In genomic region chr17:10754109-10754508, GRCh38 we compare ENCODE assay signal across 1 cellular context.
TF ChIP-seq lines count a peak whose summit lies in the region.

No MANE protein-coding gene starts in this region.

TF ChIP-seq in GM23338, 12 proteins besides CTCF, POLR2A, EP300 and RAD21 (continued from another document):
- TF ChIP-seq REST (IDR thresholded peaks at IDR 0.05; ENCODE audit: unreplicated experiment) (no peak), CREB1 (CRISPR knock-in tag; IDR thresholded peaks at IDR 0.05; ENCODE audit: low read depth) (no peak), EZH2 (IDR thresholded peaks at IDR 0.05; ENCODE audit: low read depth, unreplicated experiment) (no peak), ETS1 (IDR thresholded peaks at IDR 0.05) (no peak), POLR2AphosphoS5 (IDR thresholded peaks at IDR 0.05; ENCODE audit: low read depth) (no peak), ZNF331 (CRISPR knock-in tag; IDR thresholded peaks at IDR 0.05; ENCODE audit: low read depth) (no peak)
